ENCODE assay signal across 11 cellular contexts in the genomic region with DNA sequence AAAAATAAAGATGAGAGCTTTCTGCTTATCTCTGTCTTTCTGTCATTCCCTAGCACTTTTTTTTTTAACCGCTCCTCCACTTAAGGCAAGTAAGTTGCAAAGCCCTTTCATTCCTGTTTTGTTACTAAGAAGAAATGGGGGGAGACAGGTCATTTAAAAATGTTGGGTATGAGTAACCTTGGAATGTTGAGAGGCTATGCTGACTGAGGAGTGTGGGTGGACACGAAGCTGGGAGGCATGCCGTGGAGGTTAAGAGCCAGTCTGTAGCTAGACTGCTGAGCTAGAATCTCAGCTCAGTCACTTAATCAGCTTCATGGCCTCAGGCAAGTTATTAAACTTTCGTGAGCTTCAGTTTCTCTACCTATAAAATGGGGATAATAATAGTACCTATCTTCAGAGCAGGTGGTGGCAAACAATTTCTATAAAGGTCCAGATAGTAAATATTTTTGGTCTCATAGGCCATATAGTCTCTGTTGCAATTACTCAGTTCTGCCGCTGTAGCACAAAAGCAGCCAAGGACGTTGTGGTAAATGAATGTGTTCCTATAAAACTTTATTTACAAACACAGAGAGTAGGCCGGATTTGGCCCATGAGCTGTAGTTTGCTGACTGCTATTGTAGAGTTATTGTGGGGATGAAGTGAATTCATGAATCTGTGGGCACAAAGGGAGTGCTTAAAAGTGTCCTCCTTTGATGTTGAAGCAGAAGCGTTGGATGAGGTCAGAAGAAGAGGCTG.
DNase-seq lines count a peak whose midpoint lies in the region; ATAC-seq and TF ChIP-seq lines count a peak whose summit lies in the region.
"Had no signal": no experiment of that assay in that cellular context is flagged by ENCODE, and none has a peak within 500 bp of the region (broad histone marks: within the 10 kb centered on the region; RNA-seq: fewer than 3 reads in every experiment).

No MANE protein-coding gene starts in this region.

- peaks cover 12% of the 10 kb centered on the region; the same call in 2 of the 3 replicates for H3K4me1 Mint-ChIP-seq in GM23338
- no peaks in the 10 kb centered on the region for H3K4me1 Mint-ChIP-seq in natural killer cell

- H3K27me3 ChIP-seq in GM23338 (ENCODE audit: insufficient read depth) (no peaks in the 10 kb centered on the region), RWPE2 (ENCODE audit: insufficient read depth, poor library complexity, severe bottlenecking) (no peaks in the 10 kb centered on the region), smooth muscle cell (ENCODE audit: low read depth) (no peaks in the 10 kb centered on the region)
- H3K27me3 ChIP-seq: ovary had no signal

- no peaks in the 10 kb centered on the region for H3K36me3 ChIP-seq in GM23338 (ENCODE audit: insufficient read depth)
- H3K36me3 ChIP-seq in RWPE2 (ENCODE audit: low read depth) = no peaks in the 10 kb centered on the region
- no peaks in the 10 kb centered on the region for H3K36me3 ChIP-seq in smooth muscle cell (ENCODE audit: low read depth)
- H3K36me3 ChIP-seq: ovary had no signal

- DNase-seq in GM23338 (ENCODE audit: low spot score) (peak; percentile 40), RWPE2 (ENCODE audit: low spot score) (no peak), fibroblast of peridontal ligament (ENCODE audit: extremely low read depth) (peak; percentile 81), smooth muscle cell (lab: John Stamatoyannopoulos, UW; ENCODE audit: unreplicated experiment) (no peak), SKM-1 (lab: John Stamatoyannopoulos, UW; ENCODE audit: unreplicated experiment) (no peak), natural killer cell (no peak), GDM1 (lab: John Stamatoyannopoulos, UW) (no peak)
- DNase-seq: dorsolateral prefrontal cortex, KG1, NCI-H526 treated with DMSO at 0.1 percent for 48 hours, ovary had no signal

- intact Hi-C loops in natural killer cell (cut with micrococcal nuclease) = no loop called here

- H3K79me2 ChIP-seq in GM23338 (replicated peaks; ENCODE audit: insufficient read depth) (no peaks in the 10 kb centered on the region), smooth muscle cell (ENCODE audit: low read depth) (no peaks in the 10 kb centered on the region)

- peak overlapping the region; percentile 14; the same call in 1 of the 2 replicates for H2AFZ ChIP-seq in GM23338
- H2AFZ ChIP-seq in smooth muscle cell (ENCODE audit: low read depth) = no peak overlapping the region

- H3K9ac ChIP-seq in smooth muscle cell (ENCODE audit: low read depth) = peak overlapping the region; percentile 7

- ATAC-seq in GM23338 = peak; percentile 64
- ATAC-seq in RWPE2 (ENCODE audit: low read depth) = peak; percentile 98
- no peak for ATAC-seq in natural killer cell

- H3K4me3 ChIP-seq in GM23338 (no peak overlapping the region), RWPE2 (ENCODE audit: severe bottlenecking) (no peak overlapping the region), smooth muscle cell (no peak overlapping the region)
- H3K4me3 ChIP-seq: dorsolateral prefrontal cortex, ovary had no signal

- H4K20me1 ChIP-seq in GM23338 (replicated peaks; ENCODE audit: insufficient read depth) (no peaks in the 10 kb centered on the region), smooth muscle cell (ENCODE audit: low read depth) (no peaks in the 10 kb centered on the region)

- TF ChIP-seq CTCF in GM23338 (conservative IDR thresholded peaks at IDR 0.05; ENCODE audit: low read depth in 2 of 2) = no peak
- no peak for TF ChIP-seq CTCF in RWPE2 (IDR thresholded peaks at IDR 0.05; ENCODE audit: poor library complexity, severe bottlenecking)
- no peak for TF ChIP-seq CTCF in smooth muscle cell (IDR thresholded peaks at IDR 0.05; ENCODE audit: borderline replicate concordance, insufficient read depth, poor library complexity, severe bottlenecking)
- TF ChIP-seq CTCF in natural killer cell (IDR thresholded peaks at IDR 0.05) = no peak

- H3K36me3 Mint-ChIP-seq in GM23338 (ENCODE audit: low read depth) = no peaks in the 10 kb centered on the region
- H3K36me3 Mint-ChIP-seq in natural killer cell = no peaks in the 10 kb centered on the region

- H3K9me3 Mint-ChIP-seq in GM23338 (peaks cover 5% of the 10 kb centered on the region; the same call in 2 of the 3 replicates), natural killer cell (no peaks in the 10 kb centered on the region)

- no peak overlapping the region for H3K27ac ChIP-seq in GM23338 (ENCODE audit: low read depth)
- peak overlapping the region; percentile 66 for H3K27ac ChIP-seq in RWPE2 (ENCODE audit: poor library complexity, severe bottlenecking)
- H3K27ac ChIP-seq in smooth muscle cell (ENCODE audit: low read depth) = peak overlapping the region; percentile 85
- H3K27ac ChIP-seq: ovary had no signal

- no peaks in the 10 kb centered on the region for H3K9me3 ChIP-seq in RWPE2 (ENCODE audit: severe bottlenecking)
- no peaks in the 10 kb centered on the region for H3K9me3 ChIP-seq in smooth muscle cell (replicated peaks; ENCODE audit: low read depth)
- H3K9me3 ChIP-seq: ovary had no signal

- H3K4me3 Mint-ChIP-seq in GM23338 = no peak overlapping the region
- no peak overlapping the region for H3K4me3 Mint-ChIP-seq in natural killer cell

- H3K4me1 ChIP-seq in GM23338 (ENCODE audit: insufficient read depth) = no peaks in the 10 kb centered on the region
- peaks cover 15% of the 10 kb centered on the region for H3K4me1 ChIP-seq in RWPE2 (ENCODE audit: insufficient read depth, poor library complexity, severe bottlenecking)
- peaks cover 3% of the 10 kb centered on the region for H3K4me1 ChIP-seq in smooth muscle cell (ENCODE audit: low read depth)

- H3K27me3 Mint-ChIP-seq in GM23338 (ENCODE audit: insufficient read depth, low read depth, poor library complexity) (peaks cover 3% of the 10 kb centered on the region), natural killer cell (ENCODE audit: low read depth in 2 of 2) (peaks cover 15 to 17% of the 10 kb centered on the region in 2 donors)

- H3K27ac Mint-ChIP-seq in GM23338 (no peak overlapping the region), natural killer cell (no peak overlapping the region)

- WGBS in smooth muscle cell (ENCODE audit: low lambda C conversion rate) = 17% methylated on average over 8 of the region's 8 CpGs

- no peaks in the 10 kb centered on the region for H3F3A ChIP-seq in GM23338 (replicated peaks; ENCODE audit: low read depth)
- peaks cover 6% of the 10 kb centered on the region for H3F3A ChIP-seq in smooth muscle cell (ENCODE audit: low read depth)

- no peak overlapping the region for H3K4me2 ChIP-seq in GM23338
- peak overlapping the region; percentile 32 for H3K4me2 ChIP-seq in smooth muscle cell

- H3K9me2 ChIP-seq in GM23338 (ENCODE audit: insufficient read depth) = no peaks in the 10 kb centered on the region

TF ChIP-seq in GM23338, 12 proteins besides CTCF, POLR2A, EP300 and RAD21:
- TF ChIP-seq CREB1 (CRISPR knock-in tag; IDR thresholded peaks at IDR 0.05; ENCODE audit: low read depth) (no peak), NANOG (IDR thresholded peaks at IDR 0.05; ENCODE audit: borderline replicate concordance) (no peak), EZH2 (IDR thresholded peaks at IDR 0.05; ENCODE audit: low read depth, unreplicated experiment) (no peak)

Comparison
In these comparisons a context has a peak if more than half of its experiments do, and no peak if none do; other contexts are left out.
1. ATAC-seq: peak in GM23338 (single experiment) and RWPE2 (single experiment); none in natural killer cell (0 of 3).
2. DNase-seq: peak in GM23338 (single experiment) and fibroblast of peridontal ligament (single experiment); none in RWPE2 (single experiment), smooth muscle cell (single experiment), SKM-1 (single experiment), natural killer cell (single experiment) and GDM1 (single experiment).